Comparison of ENCODE assay signal across 8 cellular contexts in genomic region chr16:4313563-4314531, GRCh38. TPM values are rescaled to one million over a fixed set of nuclear protein-coding genes. Genes with fewer than 3 reads are reported as not detected.
A peak's percentile ranks its signal among the peaks of the same experiment; 100 is the strongest.
DNase-seq lines count a peak whose midpoint lies in the region; ATAC-seq, FAIRE-seq and TF ChIP-seq lines count a peak whose summit lies in the region.

No MANE protein-coding gene starts in this region.

- CTCF ChIA-PET in PC-9 (lab: Charles Lee): interaction anchor here (0.6 kb wide), 1 partner anchor 309 kb away, joined by 6 read pairs; no protein-coding TSS in a partner anchor

- peak overlapping the region; percentile 87; the same call in 1 of the 2 replicates for H3K4me2 ChIP-seq in PC-9

- no TSS peak for BruUV-seq in PC-9 (replicated peaks; lab: Mats Ljungman, UMichigan)

- 7 to 9% methylated on average over 38 to 43 of the region's 43 CpGs for WGBS in pancreas, 2 donors

- H3K79me2 ChIP-seq in PC-9 (ENCODE audit: low read depth): peaks cover 14% of the 10 kb centered on the region

- H3K4me1 ChIP-seq in PC-9 (replicated peaks; ENCODE audit: insufficient read depth) (peaks cover 32% of the 10 kb centered on the region), pancreas (peaks cover 7 to 38% (median 17%) of the 10 kb centered on the region in 3 donors)

- ATAC-seq in pancreas (peak; percentile 56 to 68 (median 61)), GM21528 (IDR thresholded peaks at IDR 0.05; ENCODE audit: low FRiP score, unreplicated experiment) (no peak)

- POLR2A ChIA-PET in PC-9 (lab: Charles Lee; ENCODE audit: unreplicated experiment): no interaction called here

- no peak overlapping the region for H2AFZ ChIP-seq in PC-9

- DNase-seq in AG10803 (ENCODE audit: low read depth) (no peak), GM19240 (ENCODE audit: insufficient read length, low spot score) (peak; percentile 75), PC-9 (peak; percentile 44), epithelial cell of proximal tubule (ENCODE audit: low read depth) (no peak), pancreas (peak; percentile 80 to 92 (median 89)), medulla oblongata (ENCODE audit: extremely low spot score) (no peak)
- no peak for DNase-seq in stimulated activated CD4-positive, alpha-beta T cell treated with anti-CD3 and anti-CD28 coated beads, Interleukin-12 subunit alpha, Interleukin-12 subunit beta, amount 100 ng/mL, for 4 hours

- no peaks in the 10 kb centered on the region for H3K36me3 ChIP-seq in PC-9 (ENCODE audit: low read depth)
- H3K36me3 ChIP-seq in pancreas: no peaks in the 10 kb centered on the region

- no peak overlapping the region for H3K27ac ChIP-seq in PC-9
- H3K27ac ChIP-seq in pancreas: peak overlapping the region; percentile 78 to 94 (median 92)

- H3K9me2 ChIP-seq in PC-9 (ENCODE audit: insufficient read depth): no peaks in the 10 kb centered on the region

- H3K9me3 ChIP-seq in PC-9 (ENCODE audit: insufficient read depth, low read depth) (no peaks in the 10 kb centered on the region), pancreas (no peaks in the 10 kb centered on the region)

- no peaks in the 10 kb centered on the region for H3K27me3 ChIP-seq in PC-9 (ENCODE audit: insufficient read depth, low read depth)
- no peaks in the 10 kb centered on the region for H3K27me3 ChIP-seq in pancreas

- TF ChIP-seq CTCF in AG10803 (conservative IDR thresholded peaks at IDR 0.05; ENCODE audit: low read length) (peak; percentile 53), PC-9 (conservative IDR thresholded peaks at IDR 0.05) (peak; percentile 74), epithelial cell of proximal tubule (conservative IDR thresholded peaks at IDR 0.05; ENCODE audit: low read depth, low read length) (peak; percentile 87), pancreas (IDR thresholded peaks at IDR 0.05) (peak; percentile 59 to 69 (median 66))

- no peak overlapping the region; the same call in 1 of the 2 replicates for H3K4me3 ChIP-seq in AG10803 (ENCODE audit: low read length)
- no peak overlapping the region for H3K4me3 ChIP-seq in PC-9
- H3K4me3 ChIP-seq in epithelial cell of proximal tubule (ENCODE audit: low read depth, low read length): no peak overlapping the region
- peak overlapping the region in 2 of 4 donors; percentile 2 to 4 for H3K4me3 ChIP-seq in pancreas

- H4K20me1 ChIP-seq in PC-9 (ENCODE audit: insufficient read depth): peaks cover 15% of the 10 kb centered on the region

- intact Hi-C loops in PC-9 (cut with micrococcal nuclease; ENCODE audit: unreplicated experiment): no loop called here
- intact Hi-C loops in pancreas (cut with DNase I): no loop called here

- no peak for FAIRE-seq in pancreas (lab: Jason Lieb, UNC)

- peaks cover 47% of the 10 kb centered on the region for H3F3A ChIP-seq in PC-9 (ENCODE audit: insufficient read depth, low read depth)

RNA-seq across cellular contexts. Expression of gene GLIS2, which starts 2.0 kb away (rescaled TPM):
- total RNA-seq in PC-9 (2021) (44.2 and 48.3 TPM in 2 replicates), epithelial cell of proximal tubule (2.2 and 4.6 TPM in 2 replicates), pancreas (10 to 100 TPM in 4 of 6 donors, 1 to 10 TPM in 2; 5.5 to 14.9 (median 10.9) TPM)
- polyA plus RNA-seq in pancreas: 10 to 100 TPM in 1 of 2 donors, 1 to 10 TPM in 1; 7.3 to 15.1 TPM

RNA-seq across cellular contexts. Expression of gene PAM16, which starts 37.3 kb away (rescaled TPM):
- total RNA-seq in PC-9 (2021): 95.9 and 110 TPM in 2 replicates
- total RNA-seq in epithelial cell of proximal tubule: 75.1 and 87.4 TPM in 2 replicates
- 10 to 100 TPM; 12.2 to 29.6 (median 22.7) TPM for total RNA-seq in pancreas
- polyA plus RNA-seq in pancreas: 100 to 1,000 TPM in 1 of 2 donors, 10 to 100 TPM in 1; 69.6 to 106 TPM

RNA-seq across cellular contexts. Expression of gene TFAP4, which starts 41.0 kb away (rescaled TPM):
- total RNA-seq in PC-9 (2021): 25.0 and 34.8 TPM in 2 replicates
- 4.0 and 10.5 TPM in 2 replicates for total RNA-seq in epithelial cell of proximal tubule
- total RNA-seq in pancreas: 10 to 100 TPM in 4 of 6 donors, 1 to 10 TPM in 2; 8.6 to 17.9 (median 12.9) TPM
- polyA plus RNA-seq in pancreas: 10 to 100 TPM in 1 of 2 donors, 1 to 10 TPM in 1; 6.1 to 10.7 TPM

RNA-seq across cellular contexts. Expression of gene VASN, which starts 57.8 kb away (rescaled TPM):
- total RNA-seq in PC-9 (2021) (45.3 and 49.8 TPM in 2 replicates), epithelial cell of proximal tubule (19.0 and 33.7 TPM in 2 replicates), pancreas (10 to 100 TPM in 1 of 6 donors, 1 to 10 TPM in 5; 3.1 to 10.1 (median 7.9) TPM)
- polyA plus RNA-seq in pancreas: 10 to 100 TPM in 1 of 2 donors, 1 to 10 TPM in 1; 9.0 to 14.8 TPM

Comparison
In these comparisons a context has a peak if more than half of its experiments do, and no peak if none do; other contexts are left out.
1. DNase-seq: peak in GM19240 (single experiment), PC-9 (2 of 2) and pancreas (6 of 6); none in AG10803 (single experiment), epithelial cell of proximal tubule (single experiment), medulla oblongata (single experiment) and stimulated activated CD4-positive, alpha-beta T cell treated with anti-CD3 and anti-CD28 coated beads, Interleukin-12 subunit alpha, Interleukin-12 subunit beta, amount 100 ng/mL, for 4 hours (single experiment).
2. Peak in every context shown above with its lines, with median percentiles within 50 percentile points of each other: CTCF ChIP-seq.